Comparison of ENCODE assay signal across 9 cellular contexts in the genomic region with DNA sequence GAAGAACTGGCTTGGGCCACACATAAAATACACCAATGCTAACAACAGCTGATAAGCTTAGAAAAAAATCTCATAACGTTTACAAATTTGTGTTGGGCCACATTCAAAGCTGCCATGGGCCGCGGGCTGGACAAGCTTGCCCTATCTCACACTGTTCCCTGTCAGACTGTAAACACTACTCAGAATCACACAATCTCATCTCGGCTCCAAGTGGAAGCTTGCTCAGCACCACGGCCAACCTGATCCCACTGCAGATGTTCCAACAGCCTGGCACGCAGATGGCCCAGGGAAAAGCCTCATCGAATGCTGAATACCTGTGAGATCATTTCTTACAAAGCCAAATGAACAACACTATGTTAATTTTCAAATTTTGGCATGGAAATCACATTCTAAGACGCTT.
A peak's percentile ranks its signal among the peaks of the same experiment; 100 is the strongest.
DNase-seq lines count a peak whose midpoint lies in the region; ATAC-seq and TF ChIP-seq lines count a peak whose summit lies in the region.
"Had no signal": no experiment of that assay in that cellular context is flagged by ENCODE, and none has a peak within 500 bp of the region (broad histone marks: within the 10 kb centered on the region; RNA-seq: fewer than 3 reads in every experiment).

No MANE protein-coding gene starts in this region.

- ATAC-seq in left cardiac atrium, result peak; percentile 32 to 43
- ATAC-seq in activated CD8-positive, alpha-beta T cell treated with anti-CD3 and anti-CD28 coated beads for 36 hours, result no peak
- peak; percentile 11 for ATAC-seq in left ventricle myocardium superior
- ATAC-seq in upper lobe of left lung (ENCODE audit: low FRiP score in 2 of 2), result no peak

- H3K36me3 ChIP-seq in upper lobe of left lung (no peaks in the 10 kb centered on the region), OCI-LY7 (ENCODE audit: insufficient read depth, low read length) (peaks cover 29% of the 10 kb centered on the region)

- DNase-seq in left cardiac atrium (no peak), cardiac septum (ENCODE audit: low spot score) (no peak), left ventricle myocardium superior (no peak), upper lobe of left lung (no peak), GM10248 (ENCODE audit: extremely low spot score) (no peak), OCI-LY7 (ENCODE audit: low spot score) (no peak)
- DNase-seq in activated CD8-positive, alpha-beta T cell treated with anti-CD3 and anti-CD28 coated beads for 36 hours, result no peak
- DNase-seq in activated effector memory CD4-positive, alpha-beta T cell treated with anti-CD3 and anti-CD28 coated beads, Interleukin-2, amount 50 U/mL, for 16 hours, result no peak
- DNase-seq: activated naive CD8-positive, alpha-beta T cell treated with anti-CD3 and anti-CD28 coated beads, Interleukin-2, amount 10 ng/mL, durations not matched to agents 7 days and 5 days had no signal

- no peak overlapping the region for H3K4me3 Mint-ChIP-seq in activated CD8-positive, alpha-beta T cell treated with anti-CD3 and anti-CD28 coated beads for 36 hours

- H3K4me2 ChIP-seq in OCI-LY7 (ENCODE audit: low read length), result no peak overlapping the region; the same call in 1 of the 2 replicates

- TF ChIP-seq CTCF in activated CD8-positive, alpha-beta T cell treated with anti-CD3 and anti-CD28 coated beads for 36 hours (IDR thresholded peaks at IDR 0.05), result no peak
- TF ChIP-seq CTCF in upper lobe of left lung (IDR thresholded peaks at IDR 0.05) (no peak), GM10248 (IDR thresholded peaks at IDR 0.05; ENCODE audit: control extremely low read depth, extremely low read depth, low read depth, missing control alignments) (no peak), OCI-LY7 (conservative IDR thresholded peaks at IDR 0.05; ENCODE audit: low read length) (no peak)

- no peaks in the 10 kb centered on the region for H3K9me3 ChIP-seq in upper lobe of left lung
- no peaks in the 10 kb centered on the region for H3K9me3 ChIP-seq in OCI-LY7 (ENCODE audit: low read length)

- H3K27ac Mint-ChIP-seq in activated CD8-positive, alpha-beta T cell treated with anti-CD3 and anti-CD28 coated beads for 36 hours, result peak overlapping the region; percentile 83

- peaks cover 37% of the 10 kb centered on the region for H4K20me1 ChIP-seq in OCI-LY7 (ENCODE audit: insufficient read depth, low read length)

- H2AFZ ChIP-seq in OCI-LY7 (ENCODE audit: low read length), result no peak overlapping the region

- intact Hi-C loops in left cardiac atrium (cut with DNase I), result no loop called here
- intact Hi-C loops in cardiac septum (cut with DNase I), result no loop called here
- intact Hi-C loops in activated CD8-positive, alpha-beta T cell treated with anti-CD3 and anti-CD28 coated beads for 36 hours (cut with micrococcal nuclease), result loop anchor here (5.0 kb wide), 1 partner anchor 78 kb away; no protein-coding TSS in a partner anchor
- intact Hi-C loops in left ventricle myocardium superior (cut with micrococcal nuclease), result no loop called here
- intact Hi-C loops in OCI-LY7 (cut with micrococcal nuclease; ENCODE audit: unreplicated experiment), result no loop called here

- peaks cover 23% of the 10 kb centered on the region for H3K36me3 Mint-ChIP-seq in activated CD8-positive, alpha-beta T cell treated with anti-CD3 and anti-CD28 coated beads for 36 hours (ENCODE audit: low read depth)

- no peaks in the 10 kb centered on the region for H3K9me2 ChIP-seq in OCI-LY7 (ENCODE audit: insufficient read depth, low read length)

- no peaks in the 10 kb centered on the region for H3K9me3 Mint-ChIP-seq in activated CD8-positive, alpha-beta T cell treated with anti-CD3 and anti-CD28 coated beads for 36 hours
- H3K9me3 Mint-ChIP-seq: activated naive CD8-positive, alpha-beta T cell treated with anti-CD3 and anti-CD28 coated beads, Interleukin-2, amount 10 ng/mL, durations not matched to agents 7 days and 5 days had no signal

- H3K27ac ChIP-seq in upper lobe of left lung, result peak overlapping the region in 3 of 4 donors; percentile 10 to 18 (median 17)
- H3K27ac ChIP-seq in OCI-LY7 (ENCODE audit: low read depth, low read length, poor library complexity, severe bottlenecking), result no peak overlapping the region

- no peak overlapping the region for H3K4me3 ChIP-seq in upper lobe of left lung
- H3K4me3 ChIP-seq in OCI-LY7 (ENCODE audit: low read depth, low read length, poor library complexity, severe bottlenecking), result no peak overlapping the region

- no peaks in the 10 kb centered on the region for H3K27me3 ChIP-seq in upper lobe of left lung

- no TSS peak for BruUV-seq in OCI-LY7 (replicated peaks; lab: Mats Ljungman, UMichigan)

- CTCF ChIA-PET in activated CD8-positive, alpha-beta T cell treated with anti-CD3 and anti-CD28 coated beads for 36 hours (lab: Charles Lee), result interaction anchor here (0.6 to 1.2 kb wide), 2 partner anchors 58 to 582 kb away, joined by 3 read pairs; no protein-coding TSS in a partner anchor
- CTCF ChIA-PET in GM10248 (lab: Yijun Ruan, JAX), result interaction anchor here (0.9 to 1.3 kb wide), 4 partner anchors 18 to 124 kb away, joined by 3 read pairs; no protein-coding TSS in a partner anchor
- CTCF ChIA-PET in OCI-LY7 (lab: Charles Lee; ENCODE audit: unreplicated experiment), result interaction anchor here (0.5 kb wide), 1 partner anchor 40 kb away, joined by 5 read pairs; no protein-coding TSS in a partner anchor

- no peaks in the 10 kb centered on the region for H3K27me3 Mint-ChIP-seq in activated CD8-positive, alpha-beta T cell treated with anti-CD3 and anti-CD28 coated beads for 36 hours
- H3K27me3 Mint-ChIP-seq: activated naive CD8-positive, alpha-beta T cell treated with anti-CD3 and anti-CD28 coated beads, Interleukin-2, amount 10 ng/mL, durations not matched to agents 7 days and 5 days had no signal

- H3K4me1 ChIP-seq in upper lobe of left lung (peaks cover 55 to 79% (median 59%) of the 10 kb centered on the region in 4 donors), OCI-LY7 (ENCODE audit: insufficient read depth, low read length, poor library complexity, severe bottlenecking) (peaks cover 56% of the 10 kb centered on the region)

- no peak for TF ChIP-seq EP300 in upper lobe of left lung (IDR thresholded peaks at IDR 0.05)

- 60 to 64% methylated on average over 8 of the region's 8 CpGs for WGBS in upper lobe of left lung, 2 donors

- POLR2A ChIA-PET in activated CD8-positive, alpha-beta T cell treated with anti-CD3 and anti-CD28 coated beads for 36 hours (lab: Charles Lee), result interaction anchor here (1.0 to 2.1 kb wide), 5 partner anchors 10 to 39 kb away, joined by 3 to 5 read pairs (median 3); no protein-coding TSS in a partner anchor
- POLR2A ChIA-PET in GM10248 (lab: Yijun Ruan, JAX) (no interaction called here), OCI-LY7 (lab: Charles Lee) (no interaction called here)

- peaks cover 97% of the 10 kb centered on the region for H3K79me2 ChIP-seq in OCI-LY7 (ENCODE audit: insufficient read depth, low read depth, low read length)

- no peak for TF ChIP-seq POLR2A in upper lobe of left lung (IDR thresholded peaks at IDR 0.05)

- H3K4me1 Mint-ChIP-seq in activated CD8-positive, alpha-beta T cell treated with anti-CD3 and anti-CD28 coated beads for 36 hours (ENCODE audit: low read depth), result peaks cover 87% of the 10 kb centered on the region

Comparison
In these comparisons a context has a peak if more than half of its experiments do, and no peak if none do; other contexts are left out.
1. ATAC-seq: peak in left cardiac atrium (2 of 2) and left ventricle myocardium superior (single experiment); none in activated CD8-positive, alpha-beta T cell treated with anti-CD3 and anti-CD28 coated beads for 36 hours (single experiment) and upper lobe of left lung (0 of 2).